1 cellular context compared by ENCODE assay signal in genomic region chr13:40064723-40065122, GRCh38.
TF ChIP-seq lines count a peak whose summit lies in the region.

No MANE protein-coding gene starts in this region.

TF ChIP-seq in HEK293, 187 proteins besides CTCF, POLR2A, EP300 and RAD21 (continued from another document and continues in another):
- TF ChIP-seq ELK4 (IDR thresholded peaks at IDR 0.05; ENCODE audit: borderline replicate concordance, low read depth, low read length) (no peak), ZNF654 (tag by site-specific recombination; IDR thresholded peaks at IDR 0.05; ENCODE audit: low read depth) (no peak), ZBTB21 (tag by site-specific recombination; IDR thresholded peaks at IDR 0.05) (no peak), ZNF704 (tag by site-specific recombination; IDR thresholded peaks at IDR 0.05) (no peak), PBX3 (CRISPR knock-in tag; IDR thresholded peaks at IDR 0.05) (no peak), ZNF404 (tag by site-specific recombination; IDR thresholded peaks at IDR 0.05) (no peak), ZNF248 (tag by site-specific recombination; IDR thresholded peaks at IDR 0.05) (no peak), ZNF626 (tag by site-specific recombination; IDR thresholded peaks at IDR 0.05) (no peak), ZNF155 (tag by site-specific recombination; IDR thresholded peaks at IDR 0.05) (no peak), ZNF596 (tag by site-specific recombination; IDR thresholded peaks at IDR 0.05) (no peak), HOXA7 (CRISPR knock-in tag; IDR thresholded peaks at IDR 0.05; ENCODE audit: borderline replicate concordance) (no peak), EGR2 (tag by site-specific recombination; IDR thresholded peaks at IDR 0.05; ENCODE audit: low read depth) (no peak), ZNF174 (tag by site-specific recombination; IDR thresholded peaks at IDR 0.05) (no peak), ZNF670 (tag by site-specific recombination; IDR thresholded peaks at IDR 0.05; ENCODE audit: low read depth) (no peak), WT1 (tag by site-specific recombination; IDR thresholded peaks at IDR 0.05) (no peak), ZNF2 (tag by site-specific recombination; IDR thresholded peaks at IDR 0.05) (no peak), SETDB1 (IDR thresholded peaks at IDR 0.05; ENCODE audit: insufficient read length, low read length) (no peak), KLF7 (tag by site-specific recombination; IDR thresholded peaks at IDR 0.05; ENCODE audit: borderline replicate concordance) (no peak), ZNF621 (tag by site-specific recombination; IDR thresholded peaks at IDR 0.05) (no peak), HOXD13 (CRISPR knock-in tag; IDR thresholded peaks at IDR 0.05; ENCODE audit: borderline replicate concordance) (no peak), ZXDB (tag by site-specific recombination; IDR thresholded peaks at IDR 0.05) (no peak), ZNF548 (tag by site-specific recombination; IDR thresholded peaks at IDR 0.05) (no peak), ZNF391 (tag by site-specific recombination; IDR thresholded peaks at IDR 0.05; ENCODE audit: borderline replicate concordance, low read depth) (no peak), ZNF701 (tag by site-specific recombination; IDR thresholded peaks at IDR 0.05) (no peak), YY1 (tag by site-specific recombination; IDR thresholded peaks at IDR 0.05) (no peak), ZNF423 (tag by site-specific recombination; IDR thresholded peaks at IDR 0.05) (no peak), SP7 (tag by site-specific recombination; IDR thresholded peaks at IDR 0.05) (peak; percentile 94), ZNF140 (tag by site-specific recombination; IDR thresholded peaks at IDR 0.05) (no peak), ZFP37 (tag by site-specific recombination; IDR thresholded peaks at IDR 0.05) (no peak), ZNF664 (tag by site-specific recombination; IDR thresholded peaks at IDR 0.05) (no peak), ZNF24 (tag by site-specific recombination; IDR thresholded peaks at IDR 0.05) (no peak), ZNF76 (tag by site-specific recombination; IDR thresholded peaks at IDR 0.05; ENCODE audit: borderline replicate concordance, low read depth) (no peak), ZNF350 (tag by site-specific recombination; IDR thresholded peaks at IDR 0.05) (no peak), ZNF146 (tag by site-specific recombination; IDR thresholded peaks at IDR 0.05) (no peak), ZEB2 (tag by site-specific recombination; IDR thresholded peaks at IDR 0.05) (peak; percentile 59), ZSCAN30 (tag by site-specific recombination; IDR thresholded peaks at IDR 0.05) (no peak), FEZF1 (tag by site-specific recombination; IDR thresholded peaks at IDR 0.05) (no peak), KLF17 (tag by site-specific recombination; IDR thresholded peaks at IDR 0.05) (peak; percentile 57; the same call in 1 of the 2 replicates), OSR2 (tag by site-specific recombination; IDR thresholded peaks at IDR 0.05) (peak; percentile 6; the same call in 1 of the 2 replicates), ZNF623 (tag by site-specific recombination; IDR thresholded peaks at IDR 0.05) (no peak), GLI4 (tag by site-specific recombination; IDR thresholded peaks at IDR 0.05) (no peak), ZNF791 (tag by site-specific recombination; IDR thresholded peaks at IDR 0.05) (no peak), ZNF561 (tag by site-specific recombination; IDR thresholded peaks at IDR 0.05; ENCODE audit: borderline replicate concordance) (no peak), INSM2 (tag by site-specific recombination; IDR thresholded peaks at IDR 0.05) (0 out of 2 replicates have a peak, but pooled peaks have one; percentile 38), ZNF112 (tag by site-specific recombination; IDR thresholded peaks at IDR 0.05) (no peak), ZNF366 (tag by site-specific recombination; conservative IDR thresholded peaks at IDR 0.05) (0 out of 2 replicates have a peak, but pooled peaks have one; percentile 14), ZFP3 (tag by site-specific recombination; IDR thresholded peaks at IDR 0.05; ENCODE audit: low read depth) (no peak), ZNF239 (tag by site-specific recombination; IDR thresholded peaks at IDR 0.05) (no peak), HIC1 (tag by site-specific recombination; IDR thresholded peaks at IDR 0.05) (no peak), ZNF394 (tag by site-specific recombination; IDR thresholded peaks at IDR 0.05; ENCODE audit: borderline replicate concordance) (no peak), IKZF3 (tag by site-specific recombination; IDR thresholded peaks at IDR 0.05) (0 out of 2 replicates have a peak, but pooled peaks have one; percentile 11), ZSCAN4 (tag by site-specific recombination; IDR thresholded peaks at IDR 0.05) (no peak), ZNF175 (tag by site-specific recombination; IDR thresholded peaks at IDR 0.05) (no peak), MEIS1 (CRISPR knock-in tag; IDR thresholded peaks at IDR 0.05; ENCODE audit: borderline replicate concordance) (no peak), ZNF48 (tag by site-specific recombination; IDR thresholded peaks at IDR 0.05) (no peak), ZNF121 (tag by site-specific recombination; IDR thresholded peaks at IDR 0.05) (no peak), ZBTB10 (tag by site-specific recombination; IDR thresholded peaks at IDR 0.05) (no peak), ZNF211 (tag by site-specific recombination; IDR thresholded peaks at IDR 0.05; ENCODE audit: low read depth) (no peak), RBAK (tag by site-specific recombination; IDR thresholded peaks at IDR 0.05) (no peak), ZNF292 (tag by site-specific recombination; IDR thresholded peaks at IDR 0.05; ENCODE audit: borderline replicate concordance, low read depth) (no peak), ZNF473 (tag by site-specific recombination; IDR thresholded peaks at IDR 0.05) (no peak), ZNF335 (tag by site-specific recombination; conservative IDR thresholded peaks at IDR 0.05) (no peak), ZNF629 (tag by site-specific recombination; IDR thresholded peaks at IDR 0.05) (peak; percentile 64), ZNF571 (tag by site-specific recombination; IDR thresholded peaks at IDR 0.05) (no peak), ZNF555 (tag by site-specific recombination; conservative IDR thresholded peaks at IDR 0.05) (no peak)
